Comparison of ENCODE assay signal across 15 cellular contexts in genomic region chr9:13750061-13750460, GRCh38.
DNase-seq lines count a peak whose midpoint lies in the region; FAIRE-seq and TF ChIP-seq lines count a peak whose summit lies in the region.
"Had no signal": no experiment of that assay in that cellular context is flagged by ENCODE, and none has a peak within 500 bp of the region (broad histone marks: within the 10 kb centered on the region; RNA-seq: fewer than 3 reads in every experiment).

No MANE protein-coding gene starts in this region.

- no peaks in the 10 kb centered on the region for H3K27me3 Mint-ChIP-seq in astrocyte (ENCODE audit: low read depth, unreplicated experiment)
- H3K27me3 Mint-ChIP-seq: activated CD4-positive, alpha-beta memory T cell treated with anti-CD3 and anti-CD28 coated beads, Interleukin-2, amount 10 ng/mL, durations not matched to agents 7 days and 5 days had no signal

- H3K4me1 Mint-ChIP-seq in astrocyte (ENCODE audit: low read depth, unreplicated experiment): peaks cover 17% of the 10 kb centered on the region
- H3K4me1 Mint-ChIP-seq: activated CD4-positive, alpha-beta memory T cell treated with anti-CD3 and anti-CD28 coated beads, Interleukin-2, amount 10 ng/mL, durations not matched to agents 7 days and 5 days had no signal

- no peaks in the 10 kb centered on the region for H4K20me1 ChIP-seq in astrocyte (ENCODE audit: insufficient read depth, low read length)
- H4K20me1 ChIP-seq in MM.1S (ENCODE audit: insufficient read depth, low read length): no peaks in the 10 kb centered on the region

- H3K4me2 ChIP-seq in astrocyte (ENCODE audit: low read length) (peak overlapping the region; percentile 46), MM.1S (ENCODE audit: low read depth, low read length) (no peak overlapping the region)

- no peaks in the 10 kb centered on the region for H3K9me3 ChIP-seq in astrocyte (ENCODE audit: insufficient read depth, low read depth, low read length)
- no peaks in the 10 kb centered on the region for H3K9me3 ChIP-seq in MM.1S (replicated peaks; ENCODE audit: insufficient read depth, low read length)
- H3K9me3 ChIP-seq: mucosa of descending colon had no signal

- in situ Hi-C loops in G401 (cut with HindIII; ENCODE audit: low sequenced_read_pairs): no loop called here

- H3K27ac ChIP-seq in ACC112 (ENCODE audit: low read depth, low read length) (peak overlapping the region; percentile 39; the same call in 1 of the 2 replicates), astrocyte (ENCODE audit: low read depth, low read length) (peak overlapping the region; percentile 46), MM.1S (ENCODE audit: low read length) (no peak overlapping the region)

- H3K4me1 ChIP-seq in ACC112 (ENCODE audit: control insufficient read depth, insufficient read depth, low read length, unreplicated experiment) (peaks cover 13% of the 10 kb centered on the region), astrocyte (ENCODE audit: insufficient read depth, low read length) (peaks cover 13% of the 10 kb centered on the region), MM.1S (ENCODE audit: low read length) (no peaks in the 10 kb centered on the region)

- peak; percentile 18 for DNase-seq in HK-2 (ENCODE audit: unreplicated experiment)
- peak; percentile 100 for DNase-seq in astrocyte (ENCODE audit: low read depth)
- peak; percentile 87 for DNase-seq in glomerular endothelial cell (ENCODE audit: extremely low read depth, low read depth, low spot score)
- DNase-seq in SIG-M5 treated with dmso at 0.1 percent for 504 hours (lab: John Stamatoyannopoulos, UW; ENCODE audit: unreplicated experiment): no peak
- no peak for DNase-seq in G401 (ENCODE audit: low spot score)
- DNase-seq in MM.1S: no peak
- DNase-seq in hypothalamus (lab: John Stamatoyannopoulos, UW): no peak
- DNase-seq: activated CD4-positive, alpha-beta memory T cell treated with anti-CD3 and anti-CD28 coated beads, Interleukin-2, amount 10 ng/mL, durations not matched to agents 7 days and 5 days; activated effector memory CD4-positive, alpha-beta T cell treated with anti-CD3 and anti-CD28 coated beads, Interleukin-2, amount 50 U/mL, for 16 hours; DMS79 treated with DMSO at 0.1 percent for 48 hours; H9; mucosa of descending colon; NCI-H1105 had no signal

- H3K27me3 ChIP-seq in ACC112 (ENCODE audit: insufficient read depth, low read length) (no peaks in the 10 kb centered on the region), astrocyte (ENCODE audit: insufficient read depth, low read length) (no peaks in the 10 kb centered on the region), MM.1S (replicated peaks; ENCODE audit: insufficient read depth, low read length) (no peaks in the 10 kb centered on the region)

- TF ChIP-seq CTCF in astrocyte (IDR thresholded peaks at IDR 0.05; ENCODE audit: insufficient read depth, low read depth, low read length): no peak
- no peak for TF ChIP-seq CTCF in MM.1S (IDR thresholded peaks at IDR 0.05; ENCODE audit: low read length)

- no peak overlapping the region for H3K4me3 Mint-ChIP-seq in astrocyte (ENCODE audit: unreplicated experiment)
- H3K4me3 Mint-ChIP-seq: activated CD4-positive, alpha-beta memory T cell treated with anti-CD3 and anti-CD28 coated beads, Interleukin-2, amount 10 ng/mL, durations not matched to agents 7 days and 5 days; H9 had no signal

- no peaks in the 10 kb centered on the region for H3K36me3 Mint-ChIP-seq in astrocyte (ENCODE audit: low read depth, unreplicated experiment)

- no peak overlapping the region for H3K27ac Mint-ChIP-seq in astrocyte (ENCODE audit: unreplicated experiment)
- H3K27ac Mint-ChIP-seq: activated CD4-positive, alpha-beta memory T cell treated with anti-CD3 and anti-CD28 coated beads, Interleukin-2, amount 10 ng/mL, durations not matched to agents 7 days and 5 days; H9 had no signal

- no peaks in the 10 kb centered on the region for H3F3A ChIP-seq in MM.1S (ENCODE audit: insufficient read depth, low read length)

- no peaks in the 10 kb centered on the region for H3K9me3 Mint-ChIP-seq in astrocyte (ENCODE audit: unreplicated experiment)

- FAIRE-seq in astrocyte (lab: Jason Lieb, UNC): peak; percentile 98
- FAIRE-seq: GM18507 had no signal

- H3K4me3 ChIP-seq in ACC112 (ENCODE audit: low read depth, low read length) (no peak overlapping the region), astrocyte (ENCODE audit: insufficient read depth, low read depth, low read length) (no peak overlapping the region), MM.1S (ENCODE audit: low read length) (no peak overlapping the region)
- H3K4me3 ChIP-seq: mucosa of descending colon had no signal

- H3K79me2 ChIP-seq in ACC112 (ENCODE audit: control insufficient read depth, insufficient read depth, low read length, unreplicated experiment) (no peaks in the 10 kb centered on the region), astrocyte (ENCODE audit: insufficient read depth, low read length) (no peaks in the 10 kb centered on the region), MM.1S (ENCODE audit: low read length) (no peaks in the 10 kb centered on the region)

- H3K9ac ChIP-seq in astrocyte (ENCODE audit: low read length) (no peak overlapping the region), MM.1S (ENCODE audit: low read length) (no peak overlapping the region)

- H3K9me2 ChIP-seq in MM.1S (replicated peaks; ENCODE audit: insufficient read depth, low read length): no peaks in the 10 kb centered on the region

- H2AFZ ChIP-seq in ACC112 (ENCODE audit: low read length, unreplicated experiment) (no peak overlapping the region), astrocyte (ENCODE audit: low read depth, low read length) (no peak overlapping the region), MM.1S (ENCODE audit: low read length) (no peak overlapping the region)

- H3K36me3 ChIP-seq in ACC112 (ENCODE audit: insufficient read depth, low read length) (no peaks in the 10 kb centered on the region), astrocyte (ENCODE audit: insufficient read depth, low read length) (no peaks in the 10 kb centered on the region), MM.1S (replicated peaks; ENCODE audit: insufficient read depth, low read length) (no peaks in the 10 kb centered on the region)

Comparison
In these comparisons a context has a peak if more than half of its experiments do, and no peak if none do; other contexts are left out.
1. DNase-seq: peak in HK-2 (single experiment), astrocyte (single experiment) and glomerular endothelial cell (single experiment); none in SIG-M5 treated with dmso at 0.1 percent for 504 hours (single experiment), G401 (single experiment), MM.1S (single experiment) and hypothalamus (0 of 51).